In genomic region chr16:31331141-31331764, GRCh38 we compare ENCODE assay signal across 10 cellular contexts. TPM values are rescaled to one million over a fixed set of nuclear protein-coding genes. Genes with fewer than 3 reads are reported as not detected.
DNase-seq lines count a peak whose midpoint lies in the region; ATAC-seq, FAIRE-seq and TF ChIP-seq lines count a peak whose summit lies in the region.
"Had no signal": no experiment of that assay in that cellular context is flagged by ENCODE, and none has a peak within 500 bp of the region (broad histone marks: within the 10 kb centered on the region; RNA-seq: fewer than 3 reads in every experiment).

No MANE protein-coding gene starts in this region.

- H3K4me3 ChIP-seq in CD8-positive, alpha-beta memory T cell (ENCODE audit: low read length): peak overlapping the region; percentile 45
- H3K4me3 ChIP-seq in NB4 (ENCODE audit: low read depth, low read length): peak overlapping the region; percentile 11
- H3K4me3 ChIP-seq in colonic mucosa: peak overlapping the region; percentile 3
- H3K4me3 ChIP-seq in neutrophil (ENCODE audit: low read depth in 1 of 2, low read length in 1 of 2): no peak overlapping the region
- no peak overlapping the region for H3K4me3 ChIP-seq in lower leg skin (ENCODE audit: low read depth, poor library complexity, severe bottlenecking)

- CTCF ChIA-PET in CD8-positive, alpha-beta memory T cell (lab: Charles Lee): interaction anchor here (0.9 to 1.4 kb wide), 2 partner anchors 51 to 346 kb away, joined by 3 to 5 read pairs; partner anchors contain the start of gene HSD3B7

- no peak for FAIRE-seq in GM12892 (lab: Jason Lieb, UNC)

- H3K36me3 ChIP-seq in CD8-positive, alpha-beta memory T cell (ENCODE audit: insufficient read depth, low read length): no peaks in the 10 kb centered on the region
- H3K36me3 ChIP-seq in colonic mucosa: no peaks in the 10 kb centered on the region
- peaks cover 70% of the 10 kb centered on the region for H3K36me3 ChIP-seq in neutrophil

- 2 to 6% methylated on average over 29 to 37 of the region's 46 CpGs for WGBS in lower leg skin, 2 donors

- peaks cover 8% of the 10 kb centered on the region for H3K4me1 ChIP-seq in CD8-positive, alpha-beta memory T cell (ENCODE audit: insufficient read depth, low read length)
- no peaks in the 10 kb centered on the region for H3K4me1 ChIP-seq in colonic mucosa
- peaks cover 0 to 6% of the 10 kb centered on the region in 2 experiments for H3K4me1 ChIP-seq in neutrophil (ENCODE audit: control insufficient read depth in 1 of 2, insufficient read depth in 1 of 2, low read depth in 1 of 2, low read length in 1 of 2)

- no peaks in the 10 kb centered on the region for H3K27me3 ChIP-seq in CD8-positive, alpha-beta memory T cell (ENCODE audit: insufficient read depth, low read length, poor library complexity, severe bottlenecking)
- H3K27me3 ChIP-seq in colonic mucosa (peaks cover 8% of the 10 kb centered on the region), neutrophil (no peaks in the 10 kb centered on the region)

- H3K4me1 Mint-ChIP-seq in CD8-positive, alpha-beta memory T cell: peaks cover 17 to 35% (median 20%) of the 10 kb centered on the region in 3 donors

- DNase-seq in CD8-positive, alpha-beta memory T cell: peak in 4 of 5 donors; percentile 21 to 65 (median 34)
- DNase-seq in NB4 (ENCODE audit: low read depth): peak; percentile 62
- no peak for DNase-seq in colonic mucosa
- no peak for DNase-seq in GM12892 (ENCODE audit: insufficient read length)
- no peak for DNase-seq in Kasumi-1 (lab: John Stamatoyannopoulos, UW)
- DNase-seq in lower leg skin (ENCODE audit: low spot score in 2 of 2): no peak
- DNase-seq: NCI-H146 had no signal

- H3K36me3 Mint-ChIP-seq in CD8-positive, alpha-beta memory T cell: peaks cover 0 to 1% (median 1%) of the 10 kb centered on the region in 3 donors

- intact Hi-C loops in colonic mucosa (cut with DNase I): no loop called here
- intact Hi-C loops in lower leg skin (cut with DNase I; ENCODE audit: low total_unique reads): no loop called here

- no peak for ATAC-seq in GM18520 (IDR thresholded peaks at IDR 0.05; ENCODE audit: unreplicated experiment)

- peaks cover 0 to 8% of the 10 kb centered on the region in 2 donors for H3K27me3 Mint-ChIP-seq in CD8-positive, alpha-beta memory T cell

- H3K9ac ChIP-seq in colonic mucosa (ENCODE audit: low read depth in 2 of 2, low read length in 2 of 2): no peak overlapping the region

- POLR2A ChIA-PET in CD8-positive, alpha-beta memory T cell (lab: Charles Lee): no interaction called here

- peak overlapping the region; percentile 81 to 92 (median 88) for H3K4me3 Mint-ChIP-seq in CD8-positive, alpha-beta memory T cell

- TF ChIP-seq POLR2A in NB4 (IDR thresholded peaks at IDR 0.05; ENCODE audit: extremely low read depth, insufficient read length) (no peak), GM12892 (IDR thresholded peaks at IDR 0.05; ENCODE audit: low read depth, low read length) (no peak), lower leg skin (IDR thresholded peaks at IDR 0.05) (no peak)

- peak overlapping the region in 7 of 8 donors; percentile 33 to 95 (median 71) for H3K27ac Mint-ChIP-seq in CD8-positive, alpha-beta memory T cell

- no peaks in the 10 kb centered on the region for H3K9me3 Mint-ChIP-seq in CD8-positive, alpha-beta memory T cell

- H3K27ac ChIP-seq in CD8-positive, alpha-beta memory T cell (ENCODE audit: low read depth, low read length): no peak overlapping the region
- H3K27ac ChIP-seq in colonic mucosa: no peak overlapping the region
- peak overlapping the region; percentile 76 for H3K27ac ChIP-seq in neutrophil

- H3K9me3 ChIP-seq in CD8-positive, alpha-beta memory T cell (ENCODE audit: low read length): no peaks in the 10 kb centered on the region
- no peaks in the 10 kb centered on the region for H3K9me3 ChIP-seq in colonic mucosa
- H3K9me3 ChIP-seq in neutrophil: no peaks in the 10 kb centered on the region

- TF ChIP-seq CTCF in NB4 (IDR thresholded peaks at IDR 0.05; ENCODE audit: low read depth, low read length) (no peak), colonic mucosa (IDR thresholded peaks at IDR 0.05) (no peak), neutrophil (IDR thresholded peaks at IDR 0.05) (no peak), lower leg skin (IDR thresholded peaks at IDR 0.05) (no peak)

RNA-seq across cellular contexts. Expression of gene ITGAX, which starts 23.7 kb away (rescaled TPM):
- total RNA-seq in CD8-positive, alpha-beta memory T cell: 1 to 10 TPM; 2.1 to 2.7 TPM
- 0.46 TPM for polyA plus RNA-seq in CD8-positive, alpha-beta memory T cell
- total RNA-seq in colonic mucosa (1 to 10 TPM; 1.4 to 5.9 TPM), lower leg skin (1 to 10 TPM in 2 of 4 donors, under 1 TPM in 2; 0.30 to 3.3 (median 1.1) TPM)
- 22.0 TPM for polyA plus RNA-seq in GM12892 (2012; ENCODE audit: missing spikeins)
- total RNA-seq: chondrocyte had no signal

Comparison
In these comparisons a context has a peak if more than half of its experiments do, and no peak if none do; other contexts are left out.
1. DNase-seq: peak in CD8-positive, alpha-beta memory T cell (4 of 5) and NB4 (single experiment); none in colonic mucosa (single experiment), GM12892 (single experiment), Kasumi-1 (0 of 2) and lower leg skin (0 of 2).
2. H3K4me3 ChIP-seq: peak in CD8-positive, alpha-beta memory T cell (single experiment), NB4 (single experiment) and colonic mucosa (single experiment); none in neutrophil (0 of 2) and lower leg skin (single experiment).